Comparison of ENCODE assay signal across 8 cellular contexts in genomic region chr2:18559531-18559930, GRCh38. TPM values are rescaled to one million over a fixed set of nuclear protein-coding genes. Genes with fewer than 3 reads are reported as not detected.
DNase-seq lines count a peak whose midpoint lies in the region; ATAC-seq and TF ChIP-seq lines count a peak whose summit lies in the region.

No MANE protein-coding gene starts in this region.

- H3K9me3 ChIP-seq in NT2/D1 (ENCODE audit: insufficient read depth, low read length) (no peaks in the 10 kb centered on the region), neural cell (ENCODE audit: low read length) (no peaks in the 10 kb centered on the region)
- no peaks in the 10 kb centered on the region for H3K9me3 ChIP-seq in effector memory CD4-positive, alpha-beta T cell (ENCODE audit: control insufficient read depth, low read length)

- H3K9ac ChIP-seq in NT2/D1 (ENCODE audit: insufficient read length, low read depth) (peak overlapping the region; percentile 89), neural cell (ENCODE audit: low read length) (peak overlapping the region; percentile 84)

- DNase-seq in NT2/D1 (ENCODE audit: low read depth, low spot score) = no peak
- DNase-seq in effector memory CD4-positive, alpha-beta T cell = no peak
- DNase-seq in activated gamma-delta T cell treated with Interleukin-2 at 50 U/mL for 16 hours = no peak
- DNase-seq in NCI-H1436 (lab: John Stamatoyannopoulos, UW) = no peak
- DNase-seq in LoVo (ENCODE audit: low spot score) = no peak

- TF ChIP-seq RAD21 in neural cell (conservative IDR thresholded peaks at IDR 0.05) = no peak

- no peaks in the 10 kb centered on the region for H3F3A ChIP-seq in neural cell (ENCODE audit: insufficient read depth, low read length, poor library complexity, severe bottlenecking)

- H3K79me2 ChIP-seq in neural cell (replicated peaks; ENCODE audit: insufficient read depth, low read length) = peaks cover 23% of the 10 kb centered on the region

- no peaks in the 10 kb centered on the region for H3K9me2 ChIP-seq in neural cell (ENCODE audit: insufficient read depth, low read length)

- H3K4me2 ChIP-seq in neural cell (ENCODE audit: low read length) = peak overlapping the region; percentile 86

- TF ChIP-seq EP300 in neural cell (conservative IDR thresholded peaks at IDR 0.05; ENCODE audit: poor library complexity, severe bottlenecking) = no peak

- peak overlapping the region; percentile 17 for H2AFZ ChIP-seq in neural cell (ENCODE audit: low read depth, low read length)

- no peaks in the 10 kb centered on the region for H4K20me1 ChIP-seq in neural cell (ENCODE audit: insufficient read depth)

- H3K36me3 ChIP-seq in NT2/D1 (ENCODE audit: insufficient read depth, insufficient read length, low read length) = peaks cover 19% of the 10 kb centered on the region
- no peaks in the 10 kb centered on the region for H3K36me3 ChIP-seq in effector memory CD4-positive, alpha-beta T cell (ENCODE audit: control insufficient read depth, insufficient read depth, low read length)
- no peaks in the 10 kb centered on the region for H3K36me3 ChIP-seq in neural cell (ENCODE audit: insufficient read depth, low read length)

- TF ChIP-seq CTCF in neural cell (IDR thresholded peaks at IDR 0.05; ENCODE audit: poor library complexity, severe bottlenecking) = no peak

- H3K4me1 ChIP-seq in NT2/D1 (ENCODE audit: insufficient read depth, insufficient read length) = no peaks in the 10 kb centered on the region
- no peaks in the 10 kb centered on the region for H3K4me1 ChIP-seq in effector memory CD4-positive, alpha-beta T cell (ENCODE audit: control insufficient read depth, insufficient read depth, low read length, poor library complexity, severe bottlenecking)

- H3K27ac ChIP-seq in effector memory CD4-positive, alpha-beta T cell (ENCODE audit: insufficient read depth, low read length, poor library complexity, severe bottlenecking) = peak overlapping the region; percentile 94
- peak overlapping the region; percentile 71 for H3K27ac ChIP-seq in neural cell (ENCODE audit: low read length)

- peak overlapping the region; percentile 83 for H3K4me3 ChIP-seq in NT2/D1 (ENCODE audit: insufficient read length, low read depth)
- H3K4me3 ChIP-seq in effector memory CD4-positive, alpha-beta T cell (ENCODE audit: insufficient read depth, low read depth, low read length, poor library complexity, severe bottlenecking) = peak overlapping the region; percentile 88
- peak overlapping the region; percentile 79 for H3K4me3 ChIP-seq in neural cell (ENCODE audit: low read length)

- peak; percentile 1 for ATAC-seq in GM18517 (IDR thresholded peaks at IDR 0.05; ENCODE audit: unreplicated experiment)
- ATAC-seq in GM21367 (IDR thresholded peaks at IDR 0.05; ENCODE audit: unreplicated experiment) = no peak

- no peaks in the 10 kb centered on the region for H3K27me3 ChIP-seq in NT2/D1 (ENCODE audit: insufficient read depth, insufficient read length)
- no peaks in the 10 kb centered on the region for H3K27me3 ChIP-seq in effector memory CD4-positive, alpha-beta T cell (replicated peaks; ENCODE audit: control insufficient read depth, insufficient read depth, low read length, poor library complexity, severe bottlenecking)
- no peaks in the 10 kb centered on the region for H3K27me3 ChIP-seq in neural cell (ENCODE audit: insufficient read depth, low read depth, low read length)

TF ChIP-seq in neural cell, 6 proteins besides CTCF, POLR2A, EP300 and RAD21:
- TF ChIP-seq SMC3 (conservative IDR thresholded peaks at IDR 0.05; ENCODE audit: poor library complexity) (no peak), TAF1 (IDR thresholded peaks at IDR 0.05; ENCODE audit: low read depth) (no peak), POLR2AphosphoS5 (IDR thresholded peaks at IDR 0.05) (no peak), MXI1 (conservative IDR thresholded peaks at IDR 0.05; ENCODE audit: poor library complexity, severe bottlenecking) (no peak), EZH2 (IDR thresholded peaks at IDR 0.05; ENCODE audit: borderline replicate concordance, insufficient read depth, low read length, poor library complexity, severe bottlenecking) (no peak)
- TF ChIP-seq, protein P1, sequence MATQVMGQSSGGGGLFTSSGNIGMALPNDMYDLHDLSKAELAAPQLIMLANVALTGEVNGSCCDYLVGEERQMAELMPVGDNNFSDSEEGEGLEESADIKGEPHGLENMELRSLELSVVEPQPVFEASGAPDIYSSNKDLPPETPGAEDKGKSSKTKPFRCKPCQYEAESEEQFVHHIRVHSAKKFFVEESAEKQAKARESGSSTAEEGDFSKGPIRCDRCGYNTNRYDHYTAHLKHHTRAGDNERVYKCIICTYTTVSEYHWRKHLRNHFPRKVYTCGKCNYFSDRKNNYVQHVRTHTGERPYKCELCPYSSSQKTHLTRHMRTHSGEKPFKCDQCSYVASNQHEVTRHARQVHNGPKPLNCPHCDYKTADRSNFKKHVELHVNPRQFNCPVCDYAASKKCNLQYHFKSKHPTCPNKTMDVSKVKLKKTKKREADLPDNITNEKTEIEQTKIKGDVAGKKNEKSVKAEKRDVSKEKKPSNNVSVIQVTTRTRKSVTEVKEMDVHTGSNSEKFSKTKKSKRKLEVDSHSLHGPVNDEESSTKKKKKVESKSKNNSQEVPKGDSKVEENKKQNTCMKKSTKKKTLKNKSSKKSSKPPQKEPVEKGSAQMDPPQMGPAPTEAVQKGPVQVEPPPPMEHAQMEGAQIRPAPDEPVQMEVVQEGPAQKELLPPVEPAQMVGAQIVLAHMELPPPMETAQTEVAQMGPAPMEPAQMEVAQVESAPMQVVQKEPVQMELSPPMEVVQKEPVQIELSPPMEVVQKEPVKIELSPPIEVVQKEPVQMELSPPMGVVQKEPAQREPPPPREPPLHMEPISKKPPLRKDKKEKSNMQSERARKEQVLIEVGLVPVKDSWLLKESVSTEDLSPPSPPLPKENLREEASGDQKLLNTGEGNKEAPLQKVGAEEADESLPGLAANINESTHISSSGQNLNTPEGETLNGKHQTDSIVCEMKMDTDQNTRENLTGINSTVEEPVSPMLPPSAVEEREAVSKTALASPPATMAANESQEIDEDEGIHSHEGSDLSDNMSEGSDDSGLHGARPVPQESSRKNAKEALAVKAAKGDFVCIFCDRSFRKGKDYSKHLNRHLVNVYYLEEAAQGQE (IDR thresholded peaks at IDR 0.05; ENCODE audit: borderline replicate concordance) = no peak
TF ChIP-seq in neural cell: peak in this region for 0.

RNA-seq across cellular contexts. Expression of gene RDH14, which starts 0.9 kb away (rescaled TPM):
- polyA plus RNA-seq in neural cell = 29.4 and 37.6 TPM in 2 replicates
- 39.5 and 40.9 TPM in 2 replicates for polyA minus RNA-seq in neural cell

RNA-seq across cellular contexts. Expression of gene NT5C1B, which starts 29.8 kb away (rescaled TPM):
- not detected in 2 replicates for polyA plus RNA-seq in neural cell
- polyA minus RNA-seq in neural cell = not detected in 2 replicates
